ENCODE assay signal across 18 cellular contexts in genomic region chr5:124951105-124951504, GRCh38.
A peak's percentile ranks its signal among the peaks of the same experiment; 100 is the strongest.
DNase-seq lines count a peak whose midpoint lies in the region; ATAC-seq, FAIRE-seq and TF ChIP-seq lines count a peak whose summit lies in the region.
"Had no signal": no experiment of that assay in that cellular context is flagged by ENCODE, and none has a peak within 500 bp of the region (broad histone marks: within the 10 kb centered on the region; RNA-seq: fewer than 3 reads in every experiment).

No MANE protein-coding gene starts in this region.

- no peaks in the 10 kb centered on the region for H4K20me1 ChIP-seq in SU-DHL-6 (ENCODE audit: low read depth, low read length)

- DNase-seq in GM12891 (ENCODE audit: insufficient read length, low spot score) (no peak), kidney glomerular epithelial cell (lab: John Stamatoyannopoulos, UW) (no peak), NCI-H446 (lab: John Stamatoyannopoulos, UW) (no peak), endothelial cell (ENCODE audit: low spot score) (no peak)
- DNase-seq: C1 segment of cervical spinal cord, DMS53, KBM-7, NCI-H1417 treated with DMSO at 0.1 percent for 48 hours, NCI-H2029, NCI-H2171, NCI-H526 treated with DMSO at 0.1 percent for 48 hours, SHP77 treated with DMSO at 0.1 percent for 48 hours had no signal

- H3K4me3 Mint-ChIP-seq in IgD-negative memory B cell (peak overlapping the region in 2 of 4 donors; percentile 54 to 89), endothelial cell (ENCODE audit: unreplicated experiment) (no peak overlapping the region)
- H3K4me3 Mint-ChIP-seq in stimulated activated memory B cell treated with anti-CD40 and anti-IgM and Interleukin-4, amounts not matched to agents 10 μg/mL and 1 μg/mL and 100 μg/mL, for 72 hours, result no peak overlapping the region

- H3K36me3 Mint-ChIP-seq in IgD-negative memory B cell (peaks cover 3% of the 10 kb centered on the region), endothelial cell (ENCODE audit: low read depth, unreplicated experiment) (no peaks in the 10 kb centered on the region)
- no peaks in the 10 kb centered on the region for H3K36me3 Mint-ChIP-seq in stimulated activated memory B cell treated with anti-CD40 and anti-IgM and Interleukin-4, amounts not matched to agents 10 μg/mL and 1 μg/mL and 100 μg/mL, for 72 hours
- H3K36me3 Mint-ChIP-seq: CD8-positive, alpha-beta memory T cell had no signal

- ATAC-seq in stimulated activated memory B cell treated with anti-CD40 and anti-IgM and Interleukin-4, amounts not matched to agents 10 μg/mL and 1 μg/mL and 100 μg/mL, for 72 hours, result no peak
- ATAC-seq: SK-N-SH treated with all-trans-retinoic acid at 6 μM for 48 hours had no signal

- peaks cover 40% of the 10 kb centered on the region for H3F3A ChIP-seq in SU-DHL-6 (ENCODE audit: insufficient read depth)

- no peak for TF ChIP-seq POLR2A in GM12891 (IDR thresholded peaks at IDR 0.05; ENCODE audit: low read depth, low read length)

- H3K4me1 Mint-ChIP-seq in IgD-negative memory B cell (peaks cover 14 to 18% (median 14%) of the 10 kb centered on the region in 3 donors), endothelial cell (ENCODE audit: unreplicated experiment) (peaks cover 13% of the 10 kb centered on the region)
- peaks cover 32% of the 10 kb centered on the region for H3K4me1 Mint-ChIP-seq in stimulated activated memory B cell treated with anti-CD40 and anti-IgM and Interleukin-4, amounts not matched to agents 10 μg/mL and 1 μg/mL and 100 μg/mL, for 72 hours
- H3K4me1 Mint-ChIP-seq: CD8-positive, alpha-beta memory T cell had no signal

- peak overlapping the region; percentile 88 for H3K27ac ChIP-seq in SU-DHL-6 (ENCODE audit: low read depth, low read length)

- FAIRE-seq in GM12891 (lab: Jason Lieb, UNC), result peak; percentile 51
- FAIRE-seq: H1 had no signal

- H3K27me3 ChIP-seq in SU-DHL-6 (ENCODE audit: low read length), result no peaks in the 10 kb centered on the region

- no peaks in the 10 kb centered on the region for H3K36me3 ChIP-seq in SU-DHL-6 (ENCODE audit: low read length)

- peak overlapping the region; percentile 84 for H3K4me2 ChIP-seq in SU-DHL-6 (ENCODE audit: low read depth, low read length, poor library complexity, severe bottlenecking)

- H3K27ac Mint-ChIP-seq in IgD-negative memory B cell, result peak overlapping the region; percentile 21 to 86 (median 74)
- peak overlapping the region; percentile 90 for H3K27ac Mint-ChIP-seq in stimulated activated memory B cell treated with anti-CD40 and anti-IgM and Interleukin-4, amounts not matched to agents 10 μg/mL and 1 μg/mL and 100 μg/mL, for 72 hours
- no peak overlapping the region for H3K27ac Mint-ChIP-seq in endothelial cell (ENCODE audit: unreplicated experiment)

- H2AFZ ChIP-seq in SU-DHL-6 (ENCODE audit: low read depth, low read length, severe bottlenecking), result peak overlapping the region; percentile 84

- H3K9me3 ChIP-seq in SU-DHL-6 (ENCODE audit: insufficient read depth, low read length), result no peaks in the 10 kb centered on the region

- no peaks in the 10 kb centered on the region for H3K9me2 ChIP-seq in SU-DHL-6 (replicated peaks; ENCODE audit: insufficient read depth, low read length)

- TF ChIP-seq CTCF in SU-DHL-6 (IDR thresholded peaks at IDR 0.05; ENCODE audit: insufficient read depth, low read length, poor library complexity, severe bottlenecking), result no peak
- TF ChIP-seq CTCF in endothelial cell (IDR thresholded peaks at IDR 0.05; ENCODE audit: unreplicated experiment), result no peak

- H3K27me3 Mint-ChIP-seq in IgD-negative memory B cell (no peaks in the 10 kb centered on the region), endothelial cell (ENCODE audit: unreplicated experiment) (no peaks in the 10 kb centered on the region)
- no peaks in the 10 kb centered on the region for H3K27me3 Mint-ChIP-seq in stimulated activated memory B cell treated with anti-CD40 and anti-IgM and Interleukin-4, amounts not matched to agents 10 μg/mL and 1 μg/mL and 100 μg/mL, for 72 hours
- H3K27me3 Mint-ChIP-seq: CD8-positive, alpha-beta memory T cell had no signal

- H3K9me3 Mint-ChIP-seq in IgD-negative memory B cell (no peaks in the 10 kb centered on the region), endothelial cell (ENCODE audit: unreplicated experiment) (no peaks in the 10 kb centered on the region)
- H3K9me3 Mint-ChIP-seq in stimulated activated memory B cell treated with anti-CD40 and anti-IgM and Interleukin-4, amounts not matched to agents 10 μg/mL and 1 μg/mL and 100 μg/mL, for 72 hours, result no peaks in the 10 kb centered on the region

- H3K9ac ChIP-seq in SU-DHL-6 (ENCODE audit: low read length), result peak overlapping the region; percentile 49

- peak overlapping the region; percentile 23 for H3K4me3 ChIP-seq in SU-DHL-6 (ENCODE audit: insufficient read depth, low read length, poor library complexity, severe bottlenecking)

- no peaks in the 10 kb centered on the region for H3K79me2 ChIP-seq in SU-DHL-6 (ENCODE audit: insufficient read depth, low read length)

TF ChIP-seq in GM12891, 5 proteins besides CTCF, POLR2A, EP300 and RAD21:
- TF ChIP-seq TAF1 (IDR thresholded peaks at IDR 0.05; ENCODE audit: low read depth, low read length), result no peak
- TF ChIP-seq POLR2AphosphoS5 (IDR thresholded peaks at IDR 0.05; ENCODE audit: low read depth, low read length), result no peak
- TF ChIP-seq POU2F2 (IDR thresholded peaks at IDR 0.05; ENCODE audit: low read depth, low read length), result no peak
- TF ChIP-seq PAX5 (IDR thresholded peaks at IDR 0.05; ENCODE audit: insufficient read depth, low read length, severe bottlenecking), result no peak
- TF ChIP-seq SPI1 (IDR thresholded peaks at IDR 0.05; ENCODE audit: low read depth, low read length), result no peak
